ENCODE assay signal across 8 cellular contexts in genomic region chr6:129672345-129672691, GRCh38. TPM values are rescaled to one million over a fixed set of nuclear protein-coding genes. Genes with fewer than 3 reads are reported as not detected.
A peak's percentile ranks its signal among the peaks of the same experiment; 100 is the strongest.
DNase-seq lines count a peak whose midpoint lies in the region; ATAC-seq, FAIRE-seq and TF ChIP-seq lines count a peak whose summit lies in the region.

No MANE protein-coding gene starts in this region.

- peak overlapping the region; percentile 87 to 96 (median 93) for H3K27ac Mint-ChIP-seq in CD4-positive, CD25-positive, alpha-beta regulatory T cell

- H3K27me3 ChIP-seq in CD4-positive, CD25-positive, alpha-beta regulatory T cell (ENCODE audit: control insufficient read depth, insufficient read depth, low read length): no peaks in the 10 kb centered on the region
- H3K27me3 ChIP-seq in RWPE2 (ENCODE audit: insufficient read depth, poor library complexity, severe bottlenecking) (no peaks in the 10 kb centered on the region), right atrium auricular region (no peaks in the 10 kb centered on the region), upper lobe of right lung (no peaks in the 10 kb centered on the region)

- H3K9me3 Mint-ChIP-seq in CD4-positive, CD25-positive, alpha-beta regulatory T cell: no peaks in the 10 kb centered on the region

- intact Hi-C loops in upper lobe of right lung (cut with DNase I): no loop called here

- H3K4me1 ChIP-seq in CD4-positive, CD25-positive, alpha-beta regulatory T cell (ENCODE audit: control insufficient read depth, insufficient read depth, low read length, poor library complexity, severe bottlenecking): peaks cover 23% of the 10 kb centered on the region
- H3K4me1 ChIP-seq in RWPE2 (ENCODE audit: insufficient read depth, poor library complexity, severe bottlenecking): peaks cover 39% of the 10 kb centered on the region
- H3K4me1 ChIP-seq in right atrium auricular region: peaks cover 0 to 36% of the 10 kb centered on the region in 2 donors
- peaks cover 33% of the 10 kb centered on the region for H3K4me1 ChIP-seq in upper lobe of right lung

- no peak for TF ChIP-seq CTCF in RWPE2 (IDR thresholded peaks at IDR 0.05; ENCODE audit: poor library complexity, severe bottlenecking)
- no peak for TF ChIP-seq CTCF in right atrium auricular region (IDR thresholded peaks at IDR 0.05)
- TF ChIP-seq CTCF in upper lobe of right lung (IDR thresholded peaks at IDR 0.05): no peak

- no peaks in the 10 kb centered on the region for H3K36me3 ChIP-seq in CD4-positive, CD25-positive, alpha-beta regulatory T cell (ENCODE audit: control insufficient read depth, insufficient read depth, low read length)
- H3K36me3 ChIP-seq in RWPE2 (ENCODE audit: low read depth) (peaks cover 13% of the 10 kb centered on the region), right atrium auricular region (no peaks in the 10 kb centered on the region), upper lobe of right lung (no peaks in the 10 kb centered on the region)

- no peak for FAIRE-seq in GM19239 (lab: Jason Lieb, UNC)

- peak in 1 of 2 donors; percentile 25 for ATAC-seq in CD4-positive, CD25-positive, alpha-beta regulatory T cell (ENCODE audit: low read depth in 2 of 2)
- ATAC-seq in GM21825 (IDR thresholded peaks at IDR 0.05; ENCODE audit: unreplicated experiment): peak; percentile 24
- ATAC-seq in RWPE2 (ENCODE audit: low read depth): no peak
- peak; percentile 70 for ATAC-seq in upper lobe of right lung

- peak overlapping the region; percentile 85 for H3K4me3 ChIP-seq in CD4-positive, CD25-positive, alpha-beta regulatory T cell (ENCODE audit: low read depth, low read length)
- no peak overlapping the region for H3K4me3 ChIP-seq in RWPE2 (ENCODE audit: severe bottlenecking)
- H3K4me3 ChIP-seq in right atrium auricular region: no peak overlapping the region
- H3K4me3 ChIP-seq in upper lobe of right lung: no peak overlapping the region

- peaks cover 21 to 28% (median 23%) of the 10 kb centered on the region in 4 donors for H3K4me1 Mint-ChIP-seq in CD4-positive, CD25-positive, alpha-beta regulatory T cell

- peak overlapping the region; percentile 70 for H3K27ac ChIP-seq in CD4-positive, CD25-positive, alpha-beta regulatory T cell (ENCODE audit: insufficient read depth, low read length, poor library complexity, severe bottlenecking)
- peak overlapping the region; percentile 96 for H3K27ac ChIP-seq in RWPE2 (ENCODE audit: poor library complexity, severe bottlenecking)
- peak overlapping the region; percentile 55 to 58 for H3K27ac ChIP-seq in right atrium auricular region
- H3K27ac ChIP-seq in upper lobe of right lung: peak overlapping the region; percentile 74

- no peaks in the 10 kb centered on the region for H3K27me3 Mint-ChIP-seq in CD4-positive, CD25-positive, alpha-beta regulatory T cell

- peak in 1 of 3 donors; percentile 3 for DNase-seq in CD4-positive, CD25-positive, alpha-beta regulatory T cell
- DNase-seq in RWPE2 (ENCODE audit: low spot score) (no peak), right atrium auricular region (ENCODE audit: low spot score) (no peak), upper lobe of right lung (no peak), AG08396 (ENCODE audit: low spot score) (no peak), GM19239 (ENCODE audit: insufficient read length, low spot score) (no peak)
- DNase-seq in activated CD8-positive, alpha-beta memory T cell treated with anti-CD3 and anti-CD28 coated beads for 24 hours: no peak

- H3K4me3 Mint-ChIP-seq in CD4-positive, CD25-positive, alpha-beta regulatory T cell: peak overlapping the region; percentile 84 to 91 (median 87)

- H3K36me3 Mint-ChIP-seq in CD4-positive, CD25-positive, alpha-beta regulatory T cell: no peaks in the 10 kb centered on the region

- H3K9me3 ChIP-seq in CD4-positive, CD25-positive, alpha-beta regulatory T cell (ENCODE audit: control insufficient read depth in 2 of 2, low read length in 2 of 2): no peaks in the 10 kb centered on the region
- H3K9me3 ChIP-seq in RWPE2 (ENCODE audit: severe bottlenecking): no peaks in the 10 kb centered on the region
- H3K9me3 ChIP-seq in right atrium auricular region: no peaks in the 10 kb centered on the region
- H3K9me3 ChIP-seq in upper lobe of right lung: no peaks in the 10 kb centered on the region

RNA-seq across cellular contexts. Expression of gene ARHGAP18, which starts 37.7 kb away (rescaled TPM):
- 5.2 TPM for total RNA-seq in CD4-positive, CD25-positive, alpha-beta regulatory T cell
- polyA plus RNA-seq in CD4-positive, CD25-positive, alpha-beta regulatory T cell: 1 to 10 TPM; 2.2 to 5.4 (median 3.7) TPM
- total RNA-seq in right atrium auricular region: 10 to 100 TPM in 1 of 2 donors, 1 to 10 TPM in 1; 7.1 to 11.2 TPM
- 60.8 TPM for total RNA-seq in upper lobe of right lung
